9 cellular contexts compared by ENCODE assay signal in genomic region chr1:181179980-181180964, GRCh38.
DNase-seq lines count a peak whose midpoint lies in the region; ATAC-seq and TF ChIP-seq lines count a peak whose summit lies in the region.
"Had no signal": no experiment of that assay in that cellular context is flagged by ENCODE, and none has a peak within 500 bp of the region (broad histone marks: within the 10 kb centered on the region; RNA-seq: fewer than 3 reads in every experiment).

No MANE protein-coding gene starts in this region.

- no peaks in the 10 kb centered on the region for H3K36me3 Mint-ChIP-seq in Calu3 (ENCODE audit: insufficient read depth, unreplicated experiment)
- no peaks in the 10 kb centered on the region for H3K36me3 Mint-ChIP-seq in activated CD4-positive, alpha-beta T cell treated with anti-CD3 and anti-CD28 coated beads, Interleukin-2, amount 10 ng/mL, durations not matched to agents 24 days and 14 days (ENCODE audit: low read depth)

- no peak for TF ChIP-seq CTCF in Calu3 (IDR thresholded peaks at IDR 0.05; ENCODE audit: unreplicated experiment)
- TF ChIP-seq CTCF in transverse colon (IDR thresholded peaks at IDR 0.05): no peak

- H3K9me3 ChIP-seq in transverse colon: no peaks in the 10 kb centered on the region
- H3K9me3 ChIP-seq: breast epithelium had no signal

- in situ Hi-C loops in transverse colon (cut with MboI; ENCODE audit: low pct_ligation_motif_present in 1 of 4, low pct_unique_long_range_greater_than_20kb in 1 of 4, low sequenced_read_pairs in 3 of 4): loop anchor here in 1 of 4 donors (25.0 kb wide), 1 partner anchor 232 kb away; no protein-coding TSS in a partner anchor

- ATAC-seq in GM21360 (IDR thresholded peaks at IDR 0.05; ENCODE audit: unreplicated experiment): no peak

- TF ChIP-seq POLR2A in transverse colon (IDR thresholded peaks at IDR 0.05): no peak

- intact Hi-C loops in Calu3 (cut with micrococcal nuclease; ENCODE audit: unreplicated experiment): no loop called here
- intact Hi-C loops in activated CD4-positive, alpha-beta T cell treated with anti-CD3 and anti-CD28 coated beads, Interleukin-2, amount 10 ng/mL, durations not matched to agents 24 days and 14 days (cut with micrococcal nuclease): no loop called here
- intact Hi-C loops in transverse colon (cut with DNase I; ENCODE audit: low total_unique reads): no loop called here

- WGBS in transverse colon (ENCODE audit: low coverage in 1 of 2), 2 donors: 19 to 48% methylated on average over 9 to 15 of the region's 15 CpGs

- no peak overlapping the region for H3K27ac Mint-ChIP-seq in Calu3 (ENCODE audit: unreplicated experiment)
- H3K27ac Mint-ChIP-seq in activated CD4-positive, alpha-beta T cell treated with anti-CD3 and anti-CD28 coated beads, Interleukin-2, amount 10 ng/mL, durations not matched to agents 24 days and 14 days: peak overlapping the region; percentile 28

- H3K4me1 ChIP-seq in transverse colon: peaks cover 3 to 10% (median 5%) of the 10 kb centered on the region in 4 donors
- H3K4me1 ChIP-seq: breast epithelium had no signal

- no peak for TF ChIP-seq EP300 in transverse colon (IDR thresholded peaks at IDR 0.05; ENCODE audit: low read depth)

- no peak overlapping the region for H3K4me3 Mint-ChIP-seq in Calu3 (ENCODE audit: low read depth, unreplicated experiment)
- H3K4me3 Mint-ChIP-seq in activated CD4-positive, alpha-beta T cell treated with anti-CD3 and anti-CD28 coated beads, Interleukin-2, amount 10 ng/mL, durations not matched to agents 24 days and 14 days: peak overlapping the region; percentile 0

- no peaks in the 10 kb centered on the region for H3K27me3 ChIP-seq in transverse colon
- H3K27me3 ChIP-seq: breast epithelium had no signal

- H3K36me3 ChIP-seq in transverse colon: no peaks in the 10 kb centered on the region
- H3K36me3 ChIP-seq: breast epithelium had no signal

- H3K4me3 ChIP-seq in transverse colon: no peak overlapping the region
- H3K4me3 ChIP-seq: breast epithelium had no signal

- CTCF ChIA-PET in Calu3 (lab: Charles Lee): interaction anchor here (0.6 kb wide), 1 partner anchor 298 kb away, joined by 3 read pairs; no protein-coding TSS in a partner anchor

- BruUV-seq in Calu3 (replicated peaks; lab: Mats Ljungman, UMichigan): no TSS peak

- H3K4me1 Mint-ChIP-seq in Calu3 (ENCODE audit: low read depth, unreplicated experiment): peaks cover 8% of the 10 kb centered on the region
- peaks cover 9% of the 10 kb centered on the region for H3K4me1 Mint-ChIP-seq in activated CD4-positive, alpha-beta T cell treated with anti-CD3 and anti-CD28 coated beads, Interleukin-2, amount 10 ng/mL, durations not matched to agents 24 days and 14 days

- peaks cover 88% of the 10 kb centered on the region for H3K27me3 Mint-ChIP-seq in Calu3 (ENCODE audit: unreplicated experiment)
- H3K27me3 Mint-ChIP-seq in activated CD4-positive, alpha-beta T cell treated with anti-CD3 and anti-CD28 coated beads, Interleukin-2, amount 10 ng/mL, durations not matched to agents 24 days and 14 days: peaks cover 18% of the 10 kb centered on the region

- no peaks in the 10 kb centered on the region for H3K9me3 Mint-ChIP-seq in Calu3 (ENCODE audit: low read depth, unreplicated experiment)
- no peaks in the 10 kb centered on the region for H3K9me3 Mint-ChIP-seq in activated CD4-positive, alpha-beta T cell treated with anti-CD3 and anti-CD28 coated beads, Interleukin-2, amount 10 ng/mL, durations not matched to agents 24 days and 14 days

- no peak overlapping the region for H3K27ac ChIP-seq in transverse colon
- H3K27ac ChIP-seq: breast epithelium had no signal

- DNase-seq in Calu3: peak; percentile 18
- peak; percentile 91 to 98 (median 96) for DNase-seq in NCI-H1417 (lab: John Stamatoyannopoulos, UW)
- DNase-seq in activated CD4-positive, alpha-beta T cell treated with anti-CD3 and anti-CD28 coated beads, Interleukin-2, amount 10 ng/mL, durations not matched to agents 24 days and 14 days: peak; percentile 80
- DNase-seq in fibroblast of gingiva (ENCODE audit: low read depth): peak; percentile 66
- DNase-seq in non-pigmented ciliary epithelial cell (ENCODE audit: low read depth): peak; percentile 37
- DNase-seq in kidney glomerular epithelial cell (lab: John Stamatoyannopoulos, UW): no peak
- DNase-seq in transverse colon: no peak

Comparison
In these comparisons a context has a peak if more than half of its experiments do, and no peak if none do; other contexts are left out.
1. DNase-seq: peak in Calu3 (single experiment), NCI-H1417 (3 of 3), activated CD4-positive, alpha-beta T cell treated with anti-CD3 and anti-CD28 coated beads, Interleukin-2, amount 10 ng/mL, durations not matched to agents 24 days and 14 days (single experiment), fibroblast of gingiva (single experiment) and non-pigmented ciliary epithelial cell (single experiment); none in kidney glomerular epithelial cell (single experiment) and transverse colon (single experiment).